ENCODE assay signal across 21 cellular contexts in the genomic region with DNA sequence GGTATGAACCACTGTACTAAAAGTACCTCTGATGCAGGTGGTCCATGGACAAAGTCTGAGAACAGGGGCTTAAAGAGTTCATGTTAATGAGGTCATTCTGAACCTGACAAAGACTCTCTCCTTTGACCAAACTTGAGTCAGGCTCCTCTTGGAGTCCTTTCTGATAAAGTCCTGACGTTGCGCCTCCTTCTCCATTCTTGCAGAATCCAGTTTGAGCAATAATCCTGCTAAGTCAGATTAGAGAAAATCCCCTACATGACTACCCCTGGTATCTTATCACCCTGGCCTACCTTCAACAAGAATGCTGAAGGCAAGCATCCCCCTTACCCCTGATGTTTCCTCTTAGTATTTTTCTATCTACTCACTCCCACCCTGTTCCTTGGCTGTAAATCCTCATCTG. TPM values are rescaled to one million over a fixed set of nuclear protein-coding genes. Genes with fewer than 3 reads are reported as not detected.
DNase-seq lines count a peak whose midpoint lies in the region; ATAC-seq, FAIRE-seq and TF ChIP-seq lines count a peak whose summit lies in the region.
"Had no signal": no experiment of that assay in that cellular context is flagged by ENCODE, and none has a peak within 500 bp of the region (broad histone marks: within the 10 kb centered on the region; RNA-seq: fewer than 3 reads in every experiment).

No MANE protein-coding gene starts in this region.

- no peaks in the 10 kb centered on the region for H3K9me3 ChIP-seq in uterus

- H3K4me3 ChIP-seq in uterus: no peak overlapping the region
- H3K4me3 ChIP-seq: GM12878, GM23338 had no signal

- no peaks in the 10 kb centered on the region for H3K27me3 Mint-ChIP-seq in activated T-cell treated with anti-CD3 and anti-CD28 coated beads, Interleukin-2, amount 50 U/mL, for 24 hours
- no peaks in the 10 kb centered on the region for H3K27me3 Mint-ChIP-seq in dendritic cell treated with granulocyte-macrophage colony-stimulating factor and Interleukin-4, amounts not matched to agents 40 ng/mL and 50 ng/mL, for 4 days
- no peaks in the 10 kb centered on the region for H3K27me3 Mint-ChIP-seq in nephron progenitor cell (ENCODE audit: low read depth, poor library complexity)
- H3K27me3 Mint-ChIP-seq: CD8-positive, alpha-beta memory T cell had no signal

- H3K4me1 ChIP-seq in uterus: peaks cover 5 to 7% of the 10 kb centered on the region in 2 donors

- intact Hi-C loops in dendritic cell treated with granulocyte-macrophage colony-stimulating factor and Interleukin-4, amounts not matched to agents 40 ng/mL and 50 ng/mL, for 4 days (cut with micrococcal nuclease): no loop called here
- intact Hi-C loops in uterus (cut with DNase I; ENCODE audit: low total_unique reads): no loop called here

- peak overlapping the region; percentile 48 for H3K27ac Mint-ChIP-seq in activated T-cell treated with anti-CD3 and anti-CD28 coated beads, Interleukin-2, amount 50 U/mL, for 24 hours
- peak overlapping the region; percentile 4 for H3K27ac Mint-ChIP-seq in dendritic cell treated with granulocyte-macrophage colony-stimulating factor and Interleukin-4, amounts not matched to agents 40 ng/mL and 50 ng/mL, for 4 days
- H3K27ac Mint-ChIP-seq in nephron progenitor cell: peak overlapping the region; percentile 44
- H3K27ac Mint-ChIP-seq: GM23338 had no signal

- ATAC-seq in HG03457 (IDR thresholded peaks at IDR 0.05; ENCODE audit: unreplicated experiment): no peak
- ATAC-seq: GM12878, GM23338, HCT116, HepG2 had no signal

- H3K9me3 Mint-ChIP-seq in activated T-cell treated with anti-CD3 and anti-CD28 coated beads, Interleukin-2, amount 50 U/mL, for 24 hours: no peaks in the 10 kb centered on the region
- no peaks in the 10 kb centered on the region for H3K9me3 Mint-ChIP-seq in dendritic cell treated with granulocyte-macrophage colony-stimulating factor and Interleukin-4, amounts not matched to agents 40 ng/mL and 50 ng/mL, for 4 days
- no peaks in the 10 kb centered on the region for H3K9me3 Mint-ChIP-seq in nephron progenitor cell
- H3K9me3 Mint-ChIP-seq: CD8-positive, alpha-beta memory T cell; GM23338 had no signal

- no peaks in the 10 kb centered on the region for H3K27me3 ChIP-seq in uterus

- H3K27ac ChIP-seq in uterus: peak overlapping the region; percentile 68 to 80
- H3K27ac ChIP-seq: 22Rv1, KMS-11 had no signal

- no peak for DNase-seq in activated T-cell treated with anti-CD3 and anti-CD28 coated beads, Interleukin-2, amount 50 U/mL, for 24 hours
- DNase-seq in activated T-cell treated with anti-CD3 and anti-CD28 coated beads, Interleukin-2, amount 50 U/mL, for 1 hour: no peak
- DNase-seq in nephron progenitor cell (no peak), uterus (no peak), SIG-M5 (lab: John Stamatoyannopoulos, UW) (no peak), D721Med (ENCODE audit: insufficient read length, low spot score) (no peak)
- DNase-seq: CD8-positive, alpha-beta memory T cell; DMS79 treated with DMSO at 0.1 percent for 48 hours; GDM1; NCI-H1092; NCI-H2227 treated with DMSO at 0.1 percent for 48 hours; NCI-H524 treated with DMSO at 0.1 percent for 48 hours; SHP77 had no signal

- H3K4me3 Mint-ChIP-seq in activated T-cell treated with anti-CD3 and anti-CD28 coated beads, Interleukin-2, amount 50 U/mL, for 24 hours: no peak overlapping the region
- no peak overlapping the region for H3K4me3 Mint-ChIP-seq in dendritic cell treated with granulocyte-macrophage colony-stimulating factor and Interleukin-4, amounts not matched to agents 40 ng/mL and 50 ng/mL, for 4 days
- no peak overlapping the region for H3K4me3 Mint-ChIP-seq in nephron progenitor cell
- H3K4me3 Mint-ChIP-seq: CD8-positive, alpha-beta memory T cell; GM23338 had no signal

- no peaks in the 10 kb centered on the region for H3K36me3 ChIP-seq in uterus

- H3K36me3 Mint-ChIP-seq in activated T-cell treated with anti-CD3 and anti-CD28 coated beads, Interleukin-2, amount 50 U/mL, for 24 hours (ENCODE audit: low read depth): peaks cover 55% of the 10 kb centered on the region
- H3K36me3 Mint-ChIP-seq in dendritic cell treated with granulocyte-macrophage colony-stimulating factor and Interleukin-4, amounts not matched to agents 40 ng/mL and 50 ng/mL, for 4 days (ENCODE audit: low read depth): peaks cover 55% of the 10 kb centered on the region
- peaks cover 28% of the 10 kb centered on the region for H3K36me3 Mint-ChIP-seq in nephron progenitor cell (ENCODE audit: low read depth)

- H3K4me1 Mint-ChIP-seq in activated T-cell treated with anti-CD3 and anti-CD28 coated beads, Interleukin-2, amount 50 U/mL, for 24 hours (ENCODE audit: low read depth): peaks cover 9% of the 10 kb centered on the region
- H3K4me1 Mint-ChIP-seq in dendritic cell treated with granulocyte-macrophage colony-stimulating factor and Interleukin-4, amounts not matched to agents 40 ng/mL and 50 ng/mL, for 4 days (ENCODE audit: low read depth): peaks cover 23% of the 10 kb centered on the region
- H3K4me1 Mint-ChIP-seq in nephron progenitor cell: peaks cover 31% of the 10 kb centered on the region

- no peak for TF ChIP-seq CTCF in nephron progenitor cell (IDR thresholded peaks at IDR 0.05)
- no peak for TF ChIP-seq CTCF in uterus (IDR thresholded peaks at IDR 0.05)
- no peak for TF ChIP-seq CTCF in D721Med (IDR thresholded peaks at IDR 0.05; ENCODE audit: insufficient read depth, missing control alignments)

- no peak for FAIRE-seq in D721Med (lab: Jason Lieb, UNC)
- FAIRE-seq: GM12878, HepG2 had no signal

- no peak for TF ChIP-seq POLR2A in uterus (IDR thresholded peaks at IDR 0.05)

RNA-seq across cellular contexts. Expression of a gene that starts 46.0 kb away (rescaled TPM):
- total RNA-seq in uterus: 1 to 10 TPM in 1 of 4 donors, under 1 TPM in 1, not detected in 2; 0.69 to 1.5 TPM
- total RNA-seq: CD8-positive, alpha-beta memory T cell; GM12878 had no signal
